In the genomic region with DNA sequence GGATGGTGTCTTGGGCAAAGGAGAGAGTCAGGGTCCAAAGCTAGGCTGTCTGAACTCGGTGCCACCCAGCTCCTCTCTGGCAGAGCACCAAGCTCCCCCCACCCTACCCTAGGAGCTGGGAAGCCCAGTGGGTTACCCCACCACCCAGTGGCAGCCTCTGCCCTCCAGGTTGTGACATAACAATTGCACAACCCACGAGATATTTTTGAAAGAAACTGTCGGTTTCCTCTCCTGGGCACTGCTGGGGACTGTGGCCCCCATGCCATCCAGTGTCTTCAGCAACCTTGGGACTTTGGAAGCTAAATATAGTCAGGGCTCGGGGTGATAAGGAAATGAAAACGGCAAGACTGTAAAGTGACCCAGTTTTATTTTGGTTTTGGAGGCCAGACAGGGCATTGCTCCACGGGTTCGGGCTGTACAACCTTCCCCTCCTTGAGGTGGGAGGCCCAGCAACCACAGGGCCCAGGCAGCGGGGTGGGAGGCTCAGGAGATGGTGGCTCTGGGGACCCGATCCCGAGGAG, we compare ENCODE assay signal across 9 cellular contexts. TPM values are rescaled to one million over a fixed set of nuclear protein-coding genes. Genes with fewer than 3 reads are reported as not detected.
A peak's percentile ranks its signal among the peaks of the same experiment; 100 is the strongest.
DNase-seq lines count a peak whose midpoint lies in the region; ATAC-seq and TF ChIP-seq lines count a peak whose summit lies in the region.
"Had no signal": no experiment of that assay in that cellular context is flagged by ENCODE, and none has a peak within 500 bp of the region (broad histone marks: within the 10 kb centered on the region; RNA-seq: fewer than 3 reads in every experiment).

No MANE protein-coding gene starts in this region.

- peaks cover 18% of the 10 kb centered on the region for H3K4me1 Mint-ChIP-seq in WTC11

- POLR2A ChIA-PET in WTC11 (lab: Charles Lee): interaction anchor here (1.9 to 3.2 kb wide), 3 partner anchors 57 to 119 kb away, joined by 5 to 46 read pairs (median 11); a partner anchor contains a TSS

- intact Hi-C loops in Right ventricle myocardium superior (cut with DNase I): no loop called here

- peak overlapping the region; percentile 71 for H3K4me3 Mint-ChIP-seq in WTC11

- CTCF ChIA-PET in WTC11 (lab: Charles Lee): interaction anchor here (0.5 to 19.7 kb wide), 6 partner anchors 11 to 130 kb away, joined by 3 to 515 read pairs (median 11); no protein-coding TSS in a partner anchor

- no peaks in the 10 kb centered on the region for H3K9me3 Mint-ChIP-seq in WTC11

- H3K27ac Mint-ChIP-seq in WTC11: no peak overlapping the region

- no peaks in the 10 kb centered on the region for H3K36me3 Mint-ChIP-seq in WTC11

- ATAC-seq in WTC11: no peak
- peak; percentile 25 for ATAC-seq in Right ventricle myocardium superior (ENCODE audit: poor library complexity)
- ATAC-seq in HG03342 (IDR thresholded peaks at IDR 0.05; ENCODE audit: unreplicated experiment): no peak

- H3K27me3 Mint-ChIP-seq in WTC11 (ENCODE audit: low read depth): peaks cover 32% of the 10 kb centered on the region

- DNase-seq in GF-D8 (lab: John Stamatoyannopoulos, UW): peak; percentile 72
- no peak for DNase-seq in WTC11 (ENCODE audit: low spot score)
- DNase-seq in Right ventricle myocardium superior: no peak
- peak; percentile 30 for DNase-seq in pons (ENCODE audit: low spot score)
- no peak for DNase-seq in NCI-H774 (lab: John Stamatoyannopoulos, UW)
- no peak for DNase-seq in RKO (ENCODE audit: low spot score)
- DNase-seq in GM13977 (ENCODE audit: low spot score): no peak
- DNase-seq: NCI-H2081 treated with DMSO at 0.1 percent for 48 hours had no signal

- TF ChIP-seq CTCF in WTC11 (IDR thresholded peaks at IDR 0.05) (no peak), GM13977 (IDR thresholded peaks at IDR 0.05; ENCODE audit: extremely low read depth, insufficient read depth, missing control alignments) (no peak)

- in situ Hi-C loops in GM13977 (cut with MboI; ENCODE audit: low pct_unique_long_range_greater_than_20kb, low sequenced_read_pairs, unreplicated experiment): no loop called here

TF ChIP-seq in WTC11, 78 proteins besides CTCF, POLR2A, EP300 and RAD21:
- TF ChIP-seq FOXJ3 (CRISPR knock-in tag; IDR thresholded peaks at IDR 0.05; ENCODE audit: borderline replicate concordance): no peak
- TF ChIP-seq, protein P1, sequence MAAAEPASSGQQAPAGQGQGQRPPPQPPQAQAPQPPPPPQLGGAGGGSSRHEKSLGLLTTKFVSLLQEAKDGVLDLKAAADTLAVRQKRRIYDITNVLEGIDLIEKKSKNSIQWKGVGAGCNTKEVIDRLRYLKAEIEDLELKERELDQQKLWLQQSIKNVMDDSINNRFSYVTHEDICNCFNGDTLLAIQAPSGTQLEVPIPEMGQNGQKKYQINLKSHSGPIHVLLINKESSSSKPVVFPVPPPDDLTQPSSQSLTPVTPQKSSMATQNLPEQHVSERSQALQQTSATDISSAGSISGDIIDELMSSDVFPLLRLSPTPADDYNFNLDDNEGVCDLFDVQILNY (CRISPR knock-in tag; IDR thresholded peaks at IDR 0.05): no peak
- TF ChIP-seq CREM (CRISPR knock-in tag; IDR thresholded peaks at IDR 0.05): no peak
- TF ChIP-seq ELF4 (CRISPR knock-in tag; IDR thresholded peaks at IDR 0.05; ENCODE audit: low read depth): no peak
- TF ChIP-seq MXD4 (CRISPR knock-in tag; IDR thresholded peaks at IDR 0.05; ENCODE audit: borderline replicate concordance): no peak
- TF ChIP-seq ZNF219 (CRISPR knock-in tag; IDR thresholded peaks at IDR 0.05; ENCODE audit: borderline replicate concordance): no peak
- no peak for TF ChIP-seq ZBTB21 (CRISPR knock-in tag; IDR thresholded peaks at IDR 0.05; ENCODE audit: borderline replicate concordance)
- TF ChIP-seq, protein P2, sequence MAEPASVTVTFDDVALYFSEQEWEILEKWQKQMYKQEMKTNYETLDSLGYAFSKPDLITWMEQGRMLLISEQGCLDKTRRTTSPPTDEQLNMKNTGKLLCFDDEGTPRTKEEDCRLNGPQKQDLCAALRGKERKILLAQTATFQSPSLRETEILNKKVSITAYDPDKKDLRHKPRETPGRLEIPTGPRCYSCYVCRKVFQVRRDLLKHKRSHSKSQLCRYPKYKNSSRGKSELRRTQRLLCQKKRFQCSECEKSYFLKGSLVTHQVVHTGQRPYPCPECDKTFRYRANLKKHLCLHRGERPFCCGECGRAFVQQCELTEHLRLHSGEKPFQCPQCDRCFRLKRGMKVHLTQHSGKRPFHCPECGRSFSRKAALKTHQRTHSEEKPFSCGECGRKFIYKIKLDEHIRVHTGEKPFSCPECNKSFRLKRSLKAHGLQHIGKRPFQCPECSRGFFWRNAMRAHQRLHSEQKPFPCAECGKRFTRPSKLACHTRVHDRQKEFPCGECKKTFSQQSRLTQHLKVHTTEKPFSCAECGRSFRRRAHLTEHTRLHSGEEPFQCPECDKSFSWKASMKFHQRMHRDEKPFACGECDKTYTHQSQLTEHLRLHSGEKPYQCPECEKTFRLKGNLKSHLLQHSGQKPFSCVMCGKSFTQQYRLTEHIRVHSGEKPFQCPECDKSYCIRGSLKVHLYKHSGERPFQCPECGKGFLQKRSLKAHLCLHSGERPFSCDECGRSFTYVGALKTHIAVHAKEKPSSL (CRISPR knock-in tag; conservative IDR thresholded peaks at IDR 0.05): no peak
- no peak for TF ChIP-seq SOX15 (CRISPR knock-in tag; IDR thresholded peaks at IDR 0.05)
- TF ChIP-seq ZNF317 (CRISPR knock-in tag; IDR thresholded peaks at IDR 0.05; ENCODE audit: borderline replicate concordance, low read depth): no peak
- TF ChIP-seq NFATC4 (CRISPR knock-in tag; IDR thresholded peaks at IDR 0.05): no peak
- TF ChIP-seq, protein P3, sequence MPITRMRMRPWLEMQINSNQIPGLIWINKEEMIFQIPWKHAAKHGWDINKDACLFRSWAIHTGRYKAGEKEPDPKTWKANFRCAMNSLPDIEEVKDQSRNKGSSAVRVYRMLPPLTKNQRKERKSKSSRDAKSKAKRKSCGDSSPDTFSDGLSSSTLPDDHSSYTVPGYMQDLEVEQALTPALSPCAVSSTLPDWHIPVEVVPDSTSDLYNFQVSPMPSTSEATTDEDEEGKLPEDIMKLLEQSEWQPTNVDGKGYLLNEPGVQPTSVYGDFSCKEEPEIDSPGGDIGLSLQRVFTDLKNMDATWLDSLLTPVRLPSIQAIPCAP (CRISPR knock-in tag; IDR thresholded peaks at IDR 0.05): no peak

RNA-seq across cellular contexts. Expression of a gene that starts 1.4 kb away (rescaled TPM):
- total RNA-seq in WTC11 (2021) (22.3 to 24.6 TPM (median 23.9 TPM) in 3 replicates), Right ventricle myocardium superior (43.6 TPM)

Comparison
In these comparisons a context has a peak if more than half of its experiments do, and no peak if none do; other contexts are left out.
1. DNase-seq: peak in GF-D8 (single experiment) and pons (single experiment); none in WTC11 (single experiment), Right ventricle myocardium superior (single experiment), NCI-H774 (single experiment), RKO (single experiment) and GM13977 (single experiment).